Comparison of ENCODE assay signal across 13 cellular contexts in the genomic region with DNA sequence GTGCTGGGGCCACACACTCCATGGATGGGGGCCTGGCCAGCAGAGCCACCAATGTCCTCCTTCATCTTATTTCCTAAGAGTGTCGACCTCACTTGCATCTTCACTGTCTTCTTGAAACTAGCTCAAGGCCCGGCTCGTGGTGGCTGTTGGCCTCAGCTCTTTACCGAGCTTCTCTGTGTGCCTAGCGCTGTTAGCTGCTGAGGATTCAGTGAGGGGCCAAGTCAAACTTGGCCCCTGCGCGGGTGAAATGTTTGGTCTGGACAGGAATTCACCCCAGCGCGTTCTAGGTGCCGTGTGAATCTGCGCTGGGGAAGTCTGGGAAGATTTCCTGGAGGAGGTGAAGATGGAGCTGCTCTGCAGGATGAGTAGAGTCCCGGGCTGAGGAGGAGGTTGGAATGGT.
"Had no signal": no experiment of that assay in that cellular context is flagged by ENCODE, and none has a peak within 500 bp of the region (broad histone marks: within the 10 kb centered on the region; RNA-seq: fewer than 3 reads in every experiment).

No MANE protein-coding gene starts in this region.

- H3K9me3 ChIP-seq: esophagus squamous epithelium, testis had no signal

- H3K27me3 ChIP-seq: testis had no signal

- H3K27ac ChIP-seq: brain microvascular endothelial cell, esophagus squamous epithelium, testis had no signal

- ATAC-seq: activated CD4-positive, CD25-positive, alpha-beta regulatory T cell treated with anti-CD3 and anti-CD28 coated beads, Interleukin-2, amount 50 U/mL, for 24 hours; stimulated activated naive CD8-positive, alpha-beta T cell treated with anti-CD3 and anti-CD28 coated beads, Interleukin-15, amount 100 ng/mL, for 72 hours had no signal

- H3K4me3 ChIP-seq: esophagus squamous epithelium, testis had no signal

- DNase-seq: activated effector memory CD4-positive, alpha-beta T cell treated with Interleukin-2 at 50 U/mL for 16 hours; activated T-cell treated with anti-CD3 and anti-CD28 coated beads, Interleukin-2, amount 50 U/mL, for 1 hour; brain microvascular endothelial cell; dermis blood vessel endothelial cell; esophagus squamous epithelium; foreskin fibroblast; SHP77; stimulated activated CD4-positive, alpha-beta T cell treated with anti-CD3 and anti-CD28 coated beads, Interleukin-2, amount 100 ng/mL, for 48 hours; stimulated activated CD8-positive, alpha-beta memory T cell treated with anti-CD3 and anti-CD28 coated beads, Interleukin-4, amount 100 ng/mL, for 48 hours; stimulated activated naive CD8-positive, alpha-beta T cell treated with anti-CD3 and anti-CD28 coated beads, Interleukin-15, amount 100 ng/mL, for 72 hours; T-helper 2 cell had no signal

- H3K36me3 ChIP-seq: brain microvascular endothelial cell, esophagus squamous epithelium had no signal
